Comparison of ENCODE assay signal across 15 cellular contexts in genomic region chr1:88698140-88698539, GRCh38. TPM values are rescaled to one million over a fixed set of nuclear protein-coding genes. Genes with fewer than 3 reads are reported as not detected.
A peak's percentile ranks its signal among the peaks of the same experiment; 100 is the strongest.
DNase-seq lines count a peak whose midpoint lies in the region; ATAC-seq and TF ChIP-seq lines count a peak whose summit lies in the region.
"Had no signal": no experiment of that assay in that cellular context is flagged by ENCODE, and none has a peak within 500 bp of the region (broad histone marks: within the 10 kb centered on the region; RNA-seq: fewer than 3 reads in every experiment).

No MANE protein-coding gene starts in this region.

- H2AFZ ChIP-seq in OCI-LY7 (ENCODE audit: low read length): no peak overlapping the region

- H3K4me1 ChIP-seq in OCI-LY7 (ENCODE audit: insufficient read depth, low read length, poor library complexity, severe bottlenecking) (peaks cover 31% of the 10 kb centered on the region), neutrophil (ENCODE audit: control insufficient read depth in 1 of 2, insufficient read depth in 1 of 2, low read depth in 1 of 2, low read length in 1 of 2) (peaks cover 38 to 42% of the 10 kb centered on the region in 2 experiments)

- no peak for TF ChIP-seq CTCF in OCI-LY7 (conservative IDR thresholded peaks at IDR 0.05; ENCODE audit: low read length)
- no peak for TF ChIP-seq CTCF in neutrophil (IDR thresholded peaks at IDR 0.05)

- peaks cover 95% of the 10 kb centered on the region for H3K79me2 ChIP-seq in OCI-LY7 (ENCODE audit: insufficient read depth, low read depth, low read length)

- DNase-seq in EL: peak; percentile 53
- DNase-seq in OCI-LY7 (ENCODE audit: low spot score): no peak
- peak; percentile 59 for DNase-seq in dermis blood vessel endothelial cell
- DNase-seq in activated naive CD4-positive, alpha-beta T cell (lab: John Stamatoyannopoulos, UW): no peak
- no peak for DNase-seq in stimulated activated CD4-positive, alpha-beta T cell treated with anti-CD3 and anti-CD28 coated beads, Interleukin-2, amount 100 ng/mL, for 48 hours
- DNase-seq: activated CD4-positive, CD25-positive, alpha-beta regulatory T cell; amygdala; CD4-positive, CD25-positive, alpha-beta regulatory T cell; effector CD4-positive, alpha-beta T cell; glutamatergic neuron; NCI-H2107; right lobe of liver had no signal

- H3K36me3 ChIP-seq in OCI-LY7 (ENCODE audit: insufficient read depth, low read length): peaks cover 19% of the 10 kb centered on the region
- peaks cover 11% of the 10 kb centered on the region for H3K36me3 ChIP-seq in neutrophil
- H3K36me3 ChIP-seq: right lobe of liver had no signal

- H3K9me3 ChIP-seq in OCI-LY7 (ENCODE audit: low read length) (no peaks in the 10 kb centered on the region), neutrophil (no peaks in the 10 kb centered on the region)
- H3K9me3 ChIP-seq: right lobe of liver had no signal

- H3K27ac ChIP-seq in OCI-LY7 (ENCODE audit: low read depth, low read length, poor library complexity, severe bottlenecking) (no peak overlapping the region), neutrophil (peak overlapping the region; percentile 11)
- H3K27ac ChIP-seq: right lobe of liver had no signal

- POLR2A ChIA-PET in OCI-LY7 (lab: Charles Lee): interaction anchor here (1.3 to 4.2 kb wide), 3 partner anchors 9 to 38 kb away, joined by 3 to 43 read pairs (median 5); partner anchors contain the start of gene PKN2

- H3K4me2 ChIP-seq in OCI-LY7 (ENCODE audit: low read length): peak overlapping the region; percentile 37

- peaks cover 36% of the 10 kb centered on the region for H4K20me1 ChIP-seq in OCI-LY7 (ENCODE audit: insufficient read depth, low read length)

- no peak for ATAC-seq in HG03175 (IDR thresholded peaks at IDR 0.05; ENCODE audit: unreplicated experiment)
- ATAC-seq in GM21529 (IDR thresholded peaks at IDR 0.05; ENCODE audit: unreplicated experiment): no peak

- no peak overlapping the region for H3K4me3 ChIP-seq in OCI-LY7 (ENCODE audit: low read depth, low read length, poor library complexity, severe bottlenecking)
- no peak overlapping the region for H3K4me3 ChIP-seq in neutrophil (ENCODE audit: low read depth in 1 of 2, low read length in 1 of 2)
- H3K4me3 ChIP-seq: right lobe of liver had no signal

- intact Hi-C loops in OCI-LY7 (cut with micrococcal nuclease; ENCODE audit: unreplicated experiment): no loop called here

- BruUV-seq in OCI-LY7 (replicated peaks; lab: Mats Ljungman, UMichigan): no TSS peak

- CTCF ChIA-PET in OCI-LY7 (lab: Charles Lee; ENCODE audit: unreplicated experiment): interaction anchor here (1.4 kb wide), 1 partner anchor 14 kb away, joined by 3 read pairs; the partner anchor contains the start of gene PKN2

- no peaks in the 10 kb centered on the region for H3K27me3 ChIP-seq in neutrophil
- H3K27me3 ChIP-seq: right lobe of liver had no signal

- no peaks in the 10 kb centered on the region for H3K9me2 ChIP-seq in OCI-LY7 (ENCODE audit: insufficient read depth, low read length)

RNA-seq across cellular contexts. Expression of gene PKN2, which starts 14.1 kb away (rescaled TPM):
- 19.3 and 22.3 TPM in 2 replicates for total RNA-seq in OCI-LY7 (2014; rRNA removed; shearing (Covaris generic))
- total RNA-seq in OCI-LY7 (2022) (28.2 and 31.4 TPM in 2 replicates), dermis blood vessel endothelial cell (29.6 and 45.5 TPM in 2 replicates)

Comparison
In these comparisons a context has a peak if more than half of its experiments do, and no peak if none do; other contexts are left out.
1. DNase-seq: peak in EL (single experiment) and dermis blood vessel endothelial cell (single experiment); none in OCI-LY7 (single experiment), activated naive CD4-positive, alpha-beta T cell (0 of 4) and stimulated activated CD4-positive, alpha-beta T cell treated with anti-CD3 and anti-CD28 coated beads, Interleukin-2, amount 100 ng/mL, for 48 hours (0 of 2).